21 cellular contexts compared by ENCODE assay signal in the genomic region with DNA sequence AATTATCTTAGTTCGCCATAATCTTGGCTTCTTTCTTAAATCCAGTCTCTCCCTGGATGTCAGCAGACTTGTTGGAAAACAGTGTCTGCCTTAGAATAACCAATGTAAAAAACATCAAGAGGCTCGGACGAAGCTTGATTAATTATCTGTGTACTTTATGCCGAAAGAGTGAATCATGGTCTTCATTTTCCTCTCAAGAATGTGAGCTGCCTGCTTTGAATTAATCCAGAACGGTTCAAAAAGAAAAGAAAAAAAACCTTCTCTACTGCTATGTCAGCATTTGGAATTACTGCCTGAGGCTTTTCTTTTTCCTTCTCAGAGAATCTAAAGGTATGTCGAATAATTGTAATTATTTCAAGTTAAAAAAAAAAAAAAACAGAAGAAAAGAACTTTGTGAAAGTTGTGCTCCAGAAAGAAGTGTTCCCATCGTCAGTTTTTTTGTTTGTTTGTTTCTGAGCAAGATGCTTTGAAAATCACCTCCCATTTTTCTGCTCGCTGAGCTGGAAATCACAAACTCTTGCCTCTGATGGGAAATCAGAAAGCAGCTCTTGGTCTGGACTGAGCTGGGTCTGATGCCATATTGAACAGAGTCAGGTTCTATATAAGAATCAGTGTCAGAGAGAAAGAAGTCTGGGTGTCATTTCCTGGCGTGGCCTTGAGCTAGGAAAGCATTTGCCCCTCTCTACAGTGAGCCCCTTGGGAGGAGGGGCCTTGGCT. TPM values are rescaled to one million over a fixed set of nuclear protein-coding genes. Genes with fewer than 3 reads are reported as not detected.
DNase-seq lines count a peak whose midpoint lies in the region; ATAC-seq and TF ChIP-seq lines count a peak whose summit lies in the region.
"Had no signal": no experiment of that assay in that cellular context is flagged by ENCODE, and none has a peak within 500 bp of the region (broad histone marks: within the 10 kb centered on the region; RNA-seq: fewer than 3 reads in every experiment).

No MANE protein-coding gene starts in this region.

- no peaks in the 10 kb centered on the region for H4K20me1 ChIP-seq in smooth muscle cell (ENCODE audit: low read depth)

- DNase-seq in GM04503 (ENCODE audit: low read depth) (peak; percentile 58), astrocyte of the hippocampus (ENCODE audit: low read depth, low spot score) (peak; percentile 80), iris pigment epithelial cell (ENCODE audit: low read depth) (peak; percentile 66), smooth muscle cell (lab: John Stamatoyannopoulos, UW; ENCODE audit: unreplicated experiment) (no peak), Kasumi-1 (lab: John Stamatoyannopoulos, UW) (no peak)
- DNase-seq: activated CD8-positive, alpha-beta memory T cell treated with anti-CD3 and anti-CD28 coated beads, Interleukin-2, amount 10 ng/mL, durations not matched to agents 7 days and 5 days; activated effector memory CD4-positive, alpha-beta T cell treated with anti-CD3 and anti-CD28 coated beads, Interleukin-2, amount 50 U/mL, for 16 hours; anterior cingulate cortex; Caco-2; foreskin fibroblast; GF-D8; naive B cell; NCI-H1105; NCI-H748 treated with DMSO at 0.1 percent for 48 hours; SW 1271; testis had no signal

- peak overlapping the region; percentile 88 for H3K27ac ChIP-seq in smooth muscle cell (ENCODE audit: low read depth)
- H3K27ac ChIP-seq: testis had no signal

- H3K9ac ChIP-seq in smooth muscle cell (ENCODE audit: low read depth) = peak overlapping the region; percentile 28

- H3K4me3 ChIP-seq in smooth muscle cell = no peak overlapping the region
- H3K4me3 ChIP-seq: testis had no signal

- H3K27me3 ChIP-seq in smooth muscle cell (ENCODE audit: low read depth) = no peaks in the 10 kb centered on the region
- H3K27me3 ChIP-seq: testis had no signal

- H3K4me1 ChIP-seq in smooth muscle cell (ENCODE audit: low read depth) = no peaks in the 10 kb centered on the region
- H3K4me1 ChIP-seq: Caco-2, testis had no signal

- peaks cover 3% of the 10 kb centered on the region for H3F3A ChIP-seq in smooth muscle cell (ENCODE audit: low read depth)

- TF ChIP-seq CTCF in smooth muscle cell (IDR thresholded peaks at IDR 0.05; ENCODE audit: borderline replicate concordance, insufficient read depth, poor library complexity, severe bottlenecking) = no peak

- H2AFZ ChIP-seq in smooth muscle cell (ENCODE audit: low read depth) = no peak overlapping the region

- H3K79me2 ChIP-seq in smooth muscle cell (ENCODE audit: low read depth) = peaks cover 4% of the 10 kb centered on the region

- WGBS in smooth muscle cell (ENCODE audit: low lambda C conversion rate) = 34% methylated on average over 9 of the region's 9 CpGs

- ATAC-seq in GM21447 (IDR thresholded peaks at IDR 0.05; ENCODE audit: unreplicated experiment) (no peak), HG03039 (IDR thresholded peaks at IDR 0.05; ENCODE audit: unreplicated experiment) (no peak)
- ATAC-seq: activated CD8-positive, alpha-beta memory T cell treated with anti-CD3 and anti-CD28 coated beads, Interleukin-2, amount 10 ng/mL, durations not matched to agents 7 days and 5 days; Panc1; WTC11 had no signal

- H3K4me2 ChIP-seq in smooth muscle cell = peak overlapping the region; percentile 28

- H3K36me3 ChIP-seq in smooth muscle cell (ENCODE audit: low read depth) = no peaks in the 10 kb centered on the region

- no peaks in the 10 kb centered on the region for H3K9me3 ChIP-seq in smooth muscle cell (replicated peaks; ENCODE audit: low read depth)
- H3K9me3 ChIP-seq: Caco-2, testis had no signal

RNA-seq across cellular contexts. Expression of a gene that starts 20.1 kb away (rescaled TPM):
- total RNA-seq in smooth muscle cell = 27.2 and 27.4 TPM in 2 replicates
- 28.9 and 33.5 TPM in 2 replicates for polyA plus RNA-seq in smooth muscle cell
- total RNA-seq: activated CD8-positive, alpha-beta memory T cell treated with anti-CD3 and anti-CD28 coated beads, Interleukin-2, amount 10 ng/mL, durations not matched to agents 7 days and 5 days had no signal
- polyA plus RNA-seq: IgD-negative memory B cell had no signal

Comparison
In these comparisons a context has a peak if more than half of its experiments do, and no peak if none do; other contexts are left out.
1. DNase-seq: peak in GM04503 (single experiment), astrocyte of the hippocampus (single experiment) and iris pigment epithelial cell (single experiment); none in smooth muscle cell (single experiment) and Kasumi-1 (0 of 2).